Comparison of ENCODE assay signal across 10 cellular contexts in genomic region chr12:80187660-80188090, GRCh38.
DNase-seq lines count a peak whose midpoint lies in the region; ATAC-seq and TF ChIP-seq lines count a peak whose summit lies in the region.
"Had no signal": no experiment of that assay in that cellular context is flagged by ENCODE, and none has a peak within 500 bp of the region (broad histone marks: within the 10 kb centered on the region; RNA-seq: fewer than 3 reads in every experiment).

No MANE protein-coding gene starts in this region.

- H3K4me3 ChIP-seq in sigmoid colon, result no peak overlapping the region
- H3K4me3 ChIP-seq: thoracic aorta had no signal

- TF ChIP-seq CTCF in sigmoid colon (IDR thresholded peaks at IDR 0.05), result no peak

- H3K27ac ChIP-seq in sigmoid colon, result peak overlapping the region; percentile 80 to 86 (median 84)
- H3K27ac ChIP-seq: HL-60 had no signal

- peak; percentile 30 for DNase-seq in G401 (ENCODE audit: low spot score)
- peak; percentile 89 for DNase-seq in NCI-H748 treated with DMSO at 0.1 percent for 48 hours (lab: John Stamatoyannopoulos, UW)
- peak; percentile 82 to 98 for DNase-seq in dermis microvascular lymphatic vessel endothelial cell (ENCODE audit: low read depth in 2 of 2)
- DNase-seq in sigmoid colon, result no peak
- no peak for DNase-seq in midbrain (lab: John Stamatoyannopoulos, UW)
- no peak for DNase-seq in sciatic nerve (ENCODE audit: low spot score)
- no peak for DNase-seq in ecto neural progenitor cell (ENCODE audit: low spot score)

- peaks cover 0 to 42% (median 16%) of the 10 kb centered on the region in 4 donors for H3K4me1 ChIP-seq in sigmoid colon

- no peak for TF ChIP-seq EP300 in sigmoid colon (IDR thresholded peaks at IDR 0.05)

- peak; percentile 41 for ATAC-seq in HG02884 (IDR thresholded peaks at IDR 0.05; ENCODE audit: unreplicated experiment)
- no peak for ATAC-seq in sciatic nerve

- no peaks in the 10 kb centered on the region for H3K9me3 ChIP-seq in sigmoid colon
- H3K9me3 ChIP-seq: thoracic aorta had no signal

- in situ Hi-C loops in G401 (cut with HindIII; ENCODE audit: low sequenced_read_pairs), result no loop called here

- no peak for TF ChIP-seq POLR2A in sigmoid colon (IDR thresholded peaks at IDR 0.05)

- H3K27me3 ChIP-seq in sigmoid colon, result no peaks in the 10 kb centered on the region

- H3K36me3 ChIP-seq in sigmoid colon, result no peaks in the 10 kb centered on the region
- H3K36me3 ChIP-seq: thoracic aorta had no signal

- WGBS in sigmoid colon, 2 donors, result 20 to 37% methylated on average over 2 of the region's 2 CpGs

- intact Hi-C loops in sigmoid colon (cut with DNase I) (loop anchor here (2.0 to 10.0 kb wide), 6 partner anchors 135 to 773 kb away; partner anchors contain the start of gene PAWR), sciatic nerve (cut with DNase I) (no loop called here)

Comparison
In these comparisons a context has a peak if more than half of its experiments do, and no peak if none do; other contexts are left out.
1. DNase-seq: peak in G401 (single experiment), NCI-H748 treated with DMSO at 0.1 percent for 48 hours (single experiment) and dermis microvascular lymphatic vessel endothelial cell (2 of 2); none in sigmoid colon (single experiment), midbrain (single experiment), sciatic nerve (single experiment) and ecto neural progenitor cell (single experiment).